ENCODE assay signal across 8 cellular contexts in genomic region chr1:39525366-39526165, GRCh38. TPM values are rescaled to one million over a fixed set of nuclear protein-coding genes. Genes with fewer than 3 reads are reported as not detected.
DNase-seq lines count a peak whose midpoint lies in the region; ATAC-seq and TF ChIP-seq lines count a peak whose summit lies in the region.

No MANE protein-coding gene starts in this region.

- CTCF ChIA-PET in HEK293 (lab: Yijun Ruan, JAX), result interaction anchor here (0.6 to 1.2 kb wide), 2 partner anchors 13 to 432 kb away, joined by 5 to 9 read pairs; no protein-coding TSS in a partner anchor

- H3K4me3 ChIP-seq in HEK293 (ENCODE audit: low read depth, low read length), result no peak overlapping the region
- H3K4me3 ChIP-seq in mesenchymal stem cell (ENCODE audit: insufficient read depth in 1 of 2, low read depth in 1 of 2, low read length in 2 of 2), result no peak overlapping the region
- no peak overlapping the region for H3K4me3 ChIP-seq in MG63

- H3K36me3 ChIP-seq in HEK293 (ENCODE audit: control insufficient read depth in 2 of 2, insufficient read depth in 1 of 2, low read length in 2 of 2) (peaks cover 0 to 35% of the 10 kb centered on the region in 2 experiments; a peak in 1 of 3 replicates), mesenchymal stem cell (ENCODE audit: control insufficient read depth in 1 of 2, insufficient read depth in 2 of 2, low read depth in 1 of 2, low read length in 2 of 2) (peaks cover 54 to 69% of the 10 kb centered on the region in 2 experiments), MG63 (peaks cover 17% of the 10 kb centered on the region)

- no peak overlapping the region for H4K8ac ChIP-seq in mesenchymal stem cell (ENCODE audit: low read length)

- WGBS in mesenchymal stem cell, result 80% methylated on average over 16 of the region's 17 CpGs

- H3K14ac ChIP-seq in mesenchymal stem cell (ENCODE audit: low read length in 2 of 2), result no peak overlapping the region

- H2BK120ac ChIP-seq in mesenchymal stem cell (ENCODE audit: low read depth, low read length), result no peak overlapping the region

- H3K18ac ChIP-seq in mesenchymal stem cell (ENCODE audit: low read depth in 1 of 2, low read length in 2 of 2), result no peak overlapping the region

- peaks cover 3% of the 10 kb centered on the region for H3K79me1 ChIP-seq in mesenchymal stem cell (replicated peaks; ENCODE audit: low read length, poor library complexity, severe bottlenecking)

- no peak overlapping the region for H3K4ac ChIP-seq in mesenchymal stem cell (ENCODE audit: low read depth in 1 of 2, low read length in 2 of 2)

- no peak overlapping the region for H3K4me2 ChIP-seq in mesenchymal stem cell (ENCODE audit: low read length, poor library complexity, severe bottlenecking)

- peak overlapping the region; percentile 46 for H4K91ac ChIP-seq in mesenchymal stem cell (ENCODE audit: low read length)

- H2BK15ac ChIP-seq in mesenchymal stem cell (ENCODE audit: low read depth, poor library complexity, severe bottlenecking), result no peak overlapping the region

- H3K9me3 ChIP-seq in HEK293 (ENCODE audit: control insufficient read depth, insufficient read depth, low read depth, low read length), result no peaks in the 10 kb centered on the region
- no peaks in the 10 kb centered on the region for H3K9me3 ChIP-seq in mesenchymal stem cell (ENCODE audit: control insufficient read depth, low read length)
- no peaks in the 10 kb centered on the region for H3K9me3 ChIP-seq in MG63

- H3K27ac ChIP-seq in HEK293 (ENCODE audit: extremely low read depth, low read depth, low read length) (no peak overlapping the region), mesenchymal stem cell (ENCODE audit: low read length, poor library complexity, severe bottlenecking) (no peak overlapping the region)

- no peak overlapping the region for H3K9ac ChIP-seq in mesenchymal stem cell (ENCODE audit: low read length)

- H3K27me3 ChIP-seq in mesenchymal stem cell (ENCODE audit: control insufficient read depth in 1 of 2, insufficient read depth in 1 of 2, low read length in 2 of 2), result no peaks in the 10 kb centered on the region
- H3K27me3 ChIP-seq in MG63, result no peaks in the 10 kb centered on the region

- H3K4me1 ChIP-seq in HEK293 (ENCODE audit: control insufficient read depth, insufficient read depth, low read length), result no peaks in the 10 kb centered on the region
- peaks cover 2% of the 10 kb centered on the region for H3K4me1 ChIP-seq in mesenchymal stem cell (ENCODE audit: control insufficient read depth, insufficient read depth, low read depth, low read length)

- H2AFZ ChIP-seq in mesenchymal stem cell (ENCODE audit: low read depth, low read length), result no peak overlapping the region

- H2BK5ac ChIP-seq in mesenchymal stem cell (ENCODE audit: low read depth, low read length, poor library complexity, severe bottlenecking), result no peak overlapping the region

- POLR2A ChIA-PET in HEK293 (lab: Yijun Ruan, JAX), result no interaction called here

- H3K23ac ChIP-seq in mesenchymal stem cell (ENCODE audit: low read length in 2 of 2), result no peak overlapping the region

- no peak overlapping the region for H2AK5ac ChIP-seq in mesenchymal stem cell (ENCODE audit: low read length, severe bottlenecking)

- TF ChIP-seq CTCF in HEK293 (tag by site-specific recombination; IDR thresholded peaks at IDR 0.05), result no peak

- peak; percentile 94 for DNase-seq in NK-92 treated with Interleukin-12 subunit alpha and Interleukin-12 subunit beta, amount 100 ng/mL, for 24 hours (lab: John Stamatoyannopoulos, UW)
- peak; percentile 15 for DNase-seq in mesenchymal stem cell
- DNase-seq in NCI-H748 (lab: John Stamatoyannopoulos, UW; ENCODE audit: unreplicated experiment), result no peak
- DNase-seq in MG63, result no peak
- DNase-seq in dedifferentiated amniotic fluid mesenchymal stem cell (ENCODE audit: extremely low spot score), result no peak
- DNase-seq in stimulated activated naive CD4-positive, alpha-beta T cell (lab: John Stamatoyannopoulos, UW), result no peak

- ATAC-seq in GM18870 (IDR thresholded peaks at IDR 0.05; ENCODE audit: unreplicated experiment), result peak; percentile 83

- no peak overlapping the region for H2BK12ac ChIP-seq in mesenchymal stem cell (ENCODE audit: low read length in 2 of 2)

TF ChIP-seq in HEK293, 187 proteins besides CTCF, POLR2A, EP300 and RAD21:
- 0 out of 2 replicates have a peak, but pooled peaks have one; percentile 1 for TF ChIP-seq GLIS1 (tag by site-specific recombination; IDR thresholded peaks at IDR 0.05)
- no peak for TF ChIP-seq ZNF664 (tag by site-specific recombination; IDR thresholded peaks at IDR 0.05)

RNA-seq across cellular contexts. Expression of gene BMP8A, which starts 34.1 kb away (rescaled TPM):
- not detected for polyA plus RNA-seq in mesenchymal stem cell (2013, experiment 1 of 2)
- polyA plus RNA-seq in mesenchymal stem cell (2013, experiment 2 of 2), result not detected
- total RNA-seq in MG63 (2014; rRNA removed; shearing (Covaris generic); ENCODE audit: low replicate concordance), result not detected in 2 replicates

RNA-seq across cellular contexts. Expression of gene PABPC4, which starts 51.0 kb away (rescaled TPM):
- 162 TPM for polyA plus RNA-seq in mesenchymal stem cell (2013, experiment 1 of 2)
- polyA plus RNA-seq in mesenchymal stem cell (2013, experiment 2 of 2), result 158 TPM
- total RNA-seq in MG63 (2014; rRNA removed; shearing (Covaris generic); ENCODE audit: low replicate concordance), result 153 TPM in 2 replicates

Comparison
In these comparisons a context has a peak if more than half of its experiments do, and no peak if none do; other contexts are left out.
1. DNase-seq: peak in NK-92 treated with Interleukin-12 subunit alpha and Interleukin-12 subunit beta, amount 100 ng/mL, for 24 hours (single experiment) and mesenchymal stem cell (single experiment); none in NCI-H748 (single experiment), MG63 (single experiment), dedifferentiated amniotic fluid mesenchymal stem cell (single experiment) and stimulated activated naive CD4-positive, alpha-beta T cell (0 of 6).